In genomic region chr1:157233131-157233530, GRCh38 we compare ENCODE assay signal across 16 cellular contexts.
A peak's percentile ranks its signal among the peaks of the same experiment; 100 is the strongest.
DNase-seq lines count a peak whose midpoint lies in the region; ATAC-seq and TF ChIP-seq lines count a peak whose summit lies in the region.
"Had no signal": no experiment of that assay in that cellular context is flagged by ENCODE, and none has a peak within 500 bp of the region (broad histone marks: within the 10 kb centered on the region; RNA-seq: fewer than 3 reads in every experiment).

No MANE protein-coding gene starts in this region.

- DNase-seq in GM12865 (ENCODE audit: low read depth) (peak; percentile 10), ecto neural progenitor cell (ENCODE audit: low spot score) (no peak), amygdala (lab: John Stamatoyannopoulos, UW) (no peak)
- DNase-seq in activated CD4-positive, alpha-beta T cell treated with anti-CD3 and anti-CD28 coated beads for 4 hours = no peak
- DNase-seq: adrenal gland; DMS79 treated with DMSO at 0.1 percent for 48 hours; NCI-H1092 treated with DMSO at 0.1 percent for 48 hours; stimulated activated CD4-positive, alpha-beta T cell treated with anti-CD3 and anti-CD28 coated beads, Interleukin-4, amount 100 ng/mL, for 1 hour; stimulated activated CD8-positive, alpha-beta memory T cell treated with anti-CD3 and anti-CD28 coated beads, Interleukin-4, amount 100 ng/mL, for 48 hours; SW 1271; transverse colon had no signal

- H3K4me3 ChIP-seq in GM12865 (ENCODE audit: low read depth, low read length) = no peak overlapping the region
- H3K4me3 ChIP-seq: adrenal gland, hepatocyte, transverse colon had no signal

- ATAC-seq in GM19324 (IDR thresholded peaks at IDR 0.05; ENCODE audit: low FRiP score, unreplicated experiment) (peak; percentile 78), HG02588 (IDR thresholded peaks at IDR 0.05; ENCODE audit: unreplicated experiment) (peak; percentile 79), HG03342 (IDR thresholded peaks at IDR 0.05; ENCODE audit: unreplicated experiment) (peak; percentile 84), GM18868 (IDR thresholded peaks at IDR 0.05; ENCODE audit: unreplicated experiment) (no peak)

- TF ChIP-seq CTCF in GM12865 (IDR thresholded peaks at IDR 0.05; ENCODE audit: insufficient read depth, low read depth, low read length, missing control alignments) = no peak
